20 cellular contexts compared by ENCODE assay signal in genomic region chr17:60039096-60039495, GRCh38.
"Had no signal": no experiment of that assay in that cellular context is flagged by ENCODE, and none has a peak within 500 bp of the region (broad histone marks: within the 10 kb centered on the region; RNA-seq: fewer than 3 reads in every experiment).

No MANE protein-coding gene starts in this region.

- H3K27ac ChIP-seq: coronary artery, right atrium auricular region, transverse colon had no signal

- ATAC-seq: activated T-helper 17 cell treated with anti-CD3 and anti-CD28 coated beads, Interleukin-2, amount 50 U/mL, for 72 hours; effector memory CD8-positive, alpha-beta T cell; left cardiac atrium; naive thymus-derived CD4-positive, alpha-beta T cell; T-helper 17 cell had no signal

- DNase-seq: activated CD4-positive, alpha-beta T cell treated with anti-CD3 and anti-CD28 coated beads, Interleukin-2, amount 10 ng/mL, durations not matched to agents 7 days and 5 days; activated CD4-positive, CD25-positive, alpha-beta regulatory T cell; activated naive CD4-positive, alpha-beta T cell treated with anti-CD3 and anti-CD28 coated beads, Interleukin-2, amount 10 ng/mL, durations not matched to agents 7 days and 5 days; activated T-cell treated with anti-CD3 and anti-CD28 coated beads for 4 hours; central memory CD4-positive, alpha-beta T cell; effector memory CD8-positive, alpha-beta T cell; glutamatergic neuron; left cardiac atrium; naive thymus-derived CD4-positive, alpha-beta T cell; posterior cingulate gyrus; stimulated activated CD4-positive, alpha-beta T cell treated with anti-CD3 and anti-CD28 coated beads, Interleukin-2, amount 100 ng/mL, for 24 hours; stimulated activated naive CD4-positive, alpha-beta T cell; substantia nigra; T-helper 17 cell; transverse colon had no signal

- FAIRE-seq: TTC549 had no signal

- H3K9me3 ChIP-seq: right atrium auricular region, transverse colon had no signal

- H3K4me3 ChIP-seq: coronary artery, lung, right atrium auricular region, transverse colon had no signal
